35 cellular contexts compared by ENCODE assay signal in genomic region chr11:115190196-115190595, GRCh38.
"Had no signal": no experiment of that assay in that cellular context is flagged by ENCODE, and none has a peak within 500 bp of the region (broad histone marks: within the 10 kb centered on the region; RNA-seq: fewer than 3 reads in every experiment).

No MANE protein-coding gene starts in this region.

- H3K9me3 Mint-ChIP-seq: activated CD8-positive, alpha-beta T cell treated with anti-CD3 and anti-CD28 coated beads for 36 hours; activated naive CD8-positive, alpha-beta T cell treated with anti-CD3 and anti-CD28 coated beads for 36 hours; activated T-cell treated with anti-CD3 and anti-CD28 coated beads, Interleukin-2, amount 50 U/mL, for 72 hours; activated T-helper 17 cell treated with anti-CD3 and anti-CD28 coated beads, Interleukin-2, amount 50 U/mL, for 72 hours; central memory CD8-positive, alpha-beta T cell had no signal

- H3K9ac ChIP-seq: KMS-11 had no signal

- H3K4me3 ChIP-seq: cardiac muscle cell had no signal

- H3K4me2 ChIP-seq: KMS-11 had no signal

- H3K36me3 Mint-ChIP-seq: activated naive CD8-positive, alpha-beta T cell treated with anti-CD3 and anti-CD28 coated beads for 36 hours had no signal

- DNase-seq: activated CD4-positive, alpha-beta T cell treated with anti-CD3 and anti-CD28 coated beads for 1 hour; activated CD4-positive, alpha-beta T cell treated with anti-CD3 and anti-CD28 coated beads, Interleukin-2, amount 10 ng/mL, durations not matched to agents 24 days and 14 days; activated CD4-positive, alpha-beta T cell treated with anti-CD3 and anti-CD28 coated beads, Interleukin-2, amount 50 U/mL, for 4 hours; activated CD4-positive, CD25-positive, alpha-beta regulatory T cell; activated CD8-positive, alpha-beta T cell treated with anti-CD3 and anti-CD28 coated beads for 36 hours; activated effector memory CD4-positive, alpha-beta T cell treated with anti-CD3 and anti-CD28 coated beads, Interleukin-2, amount 50 U/mL, for 16 hours; activated naive CD4-positive, alpha-beta T cell; activated naive CD4-positive, alpha-beta T cell treated with anti-CD3 and anti-CD28 coated beads, Interleukin-2, amount 50 U/mL, for 16 hours; activated naive CD8-positive, alpha-beta T cell treated with anti-CD3 and anti-CD28 coated beads for 36 hours; activated T-cell treated with anti-CD3 and anti-CD28 coated beads, Interleukin-2, amount 50 U/mL, for 1 hour; activated T-cell treated with anti-CD3 and anti-CD28 coated beads, Interleukin-2, amount 50 U/mL, for 72 hours; amniotic stem cell; aorta; MM.1S; MV-4-11; NCI-H1092; NCI-H1436 treated with DMSO at 0.1 percent for 48 hours; NCI-H1694 treated with DMSO at 0.1 percent for 48 hours; NCI-H2029 treated with DMSO at 0.1 percent for 48 hours; NCI-H2171 treated with DMSO at 0.1 percent for 48 hours; NCI-H2227 treated with DMSO at 0.1 percent for 48 hours; NCI-H446; NCI-H510A treated with DMSO at 0.1 percent for 48 hours; NCI-H526 treated with DMSO at 0.1 percent for 48 hours; OCI-M1; Right ventricle myocardium superior; SW 1271; T-helper 1 cell; T-helper 2 cell; T-helper 9 cell had no signal

- ATAC-seq: activated CD8-positive, alpha-beta T cell treated with anti-CD3 and anti-CD28 coated beads for 36 hours; activated T-cell treated with anti-CD3 and anti-CD28 coated beads, Interleukin-2, amount 50 U/mL, for 72 hours; activated T-helper 17 cell treated with anti-CD3 and anti-CD28 coated beads, Interleukin-2, amount 50 U/mL, for 72 hours had no signal

- H3K36me3 ChIP-seq: cardiac muscle cell had no signal

- H3K27me3 ChIP-seq: cardiac muscle cell had no signal

- H3K4me1 Mint-ChIP-seq: activated naive CD8-positive, alpha-beta T cell treated with anti-CD3 and anti-CD28 coated beads for 36 hours had no signal

- H3K27ac Mint-ChIP-seq: activated CD4-positive, alpha-beta T cell treated with anti-CD3 and anti-CD28 coated beads, Interleukin-2, amount 10 ng/mL, durations not matched to agents 24 days and 14 days; activated CD8-positive, alpha-beta T cell treated with anti-CD3 and anti-CD28 coated beads for 36 hours; activated naive CD8-positive, alpha-beta T cell treated with anti-CD3 and anti-CD28 coated beads for 36 hours; activated T-cell treated with anti-CD3 and anti-CD28 coated beads, Interleukin-2, amount 50 U/mL, for 72 hours; activated T-helper 17 cell treated with anti-CD3 and anti-CD28 coated beads, Interleukin-2, amount 50 U/mL, for 72 hours had no signal

- H3K4me3 Mint-ChIP-seq: activated CD4-positive, alpha-beta T cell treated with anti-CD3 and anti-CD28 coated beads, Interleukin-2, amount 10 ng/mL, durations not matched to agents 24 days and 14 days; activated CD8-positive, alpha-beta T cell treated with anti-CD3 and anti-CD28 coated beads for 36 hours; activated naive CD8-positive, alpha-beta T cell treated with anti-CD3 and anti-CD28 coated beads for 36 hours; activated T-cell treated with anti-CD3 and anti-CD28 coated beads, Interleukin-2, amount 50 U/mL, for 72 hours; activated T-helper 17 cell treated with anti-CD3 and anti-CD28 coated beads, Interleukin-2, amount 50 U/mL, for 72 hours; central memory CD8-positive, alpha-beta T cell had no signal

- H3K27me3 Mint-ChIP-seq: activated naive CD8-positive, alpha-beta T cell treated with anti-CD3 and anti-CD28 coated beads for 36 hours; central memory CD8-positive, alpha-beta T cell had no signal

- H3K27ac ChIP-seq: cardiac muscle cell, KMS-11, VCaP had no signal
